Comparison of ENCODE assay signal across 11 cellular contexts in the genomic region with DNA sequence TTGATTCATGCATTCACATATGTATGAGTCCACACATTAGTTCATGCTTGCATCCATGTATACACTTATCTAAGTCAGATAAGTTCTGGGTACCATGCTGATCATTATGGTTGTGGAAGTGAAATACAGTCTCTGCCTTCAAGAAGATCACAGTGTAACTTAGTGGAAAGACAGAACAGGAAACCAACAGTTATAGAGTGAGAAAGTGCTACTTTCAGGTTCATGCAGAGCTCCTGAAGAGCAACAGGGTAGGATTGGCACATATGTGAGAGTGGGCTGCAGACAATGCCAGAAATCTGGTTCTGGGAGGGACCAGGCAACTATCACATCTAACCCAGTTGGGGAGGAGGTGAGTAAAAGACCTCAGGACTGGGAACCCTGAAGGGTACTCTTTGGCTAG. TPM values are rescaled to one million over a fixed set of nuclear protein-coding genes. Genes with fewer than 3 reads are reported as not detected.
DNase-seq lines count a peak whose midpoint lies in the region; ATAC-seq, FAIRE-seq and TF ChIP-seq lines count a peak whose summit lies in the region.
"Had no signal": no experiment of that assay in that cellular context is flagged by ENCODE, and none has a peak within 500 bp of the region (broad histone marks: within the 10 kb centered on the region; RNA-seq: fewer than 3 reads in every experiment).

No MANE protein-coding gene starts in this region.

- ATAC-seq in GM19328 (IDR thresholded peaks at IDR 0.05; ENCODE audit: unreplicated experiment) (peak; percentile 94), HG02852 (IDR thresholded peaks at IDR 0.05; ENCODE audit: unreplicated experiment) (peak; percentile 98), HG03575 (IDR thresholded peaks at IDR 0.05; ENCODE audit: extremely low read depth, insufficient number of reproducible peaks, low FRiP score, unreplicated experiment) (peak; percentile 95)

- no peaks in the 10 kb centered on the region for H3K36me3 ChIP-seq in colonic mucosa
- no peaks in the 10 kb centered on the region for H3K36me3 ChIP-seq in WERI-Rb-1
- H3K36me3 ChIP-seq: BLaER1, prostate gland had no signal

- FAIRE-seq in GM12891 (lab: Jason Lieb, UNC) = peak; percentile 98

- H3K27ac ChIP-seq in colonic mucosa (no peak overlapping the region), WERI-Rb-1 (no peak overlapping the region)
- H3K27ac ChIP-seq: BLaER1, prostate gland had no signal

- no peaks in the 10 kb centered on the region for H3K4me1 ChIP-seq in colonic mucosa
- H3K4me1 ChIP-seq: BLaER1, prostate gland had no signal

- no peak for TF ChIP-seq POLR2A in GM12891 (IDR thresholded peaks at IDR 0.05; ENCODE audit: low read depth, low read length)

- H3K27me3 ChIP-seq in colonic mucosa (no peaks in the 10 kb centered on the region), WERI-Rb-1 (ENCODE audit: insufficient read depth, low read depth, severe bottlenecking) (no peaks in the 10 kb centered on the region)
- H3K27me3 ChIP-seq: BLaER1 had no signal

- H3K4me3 ChIP-seq in colonic mucosa = no peak overlapping the region
- no peak overlapping the region for H3K4me3 ChIP-seq in WERI-Rb-1 (ENCODE audit: low read depth, low read length)
- H3K4me3 ChIP-seq: BLaER1, prostate gland had no signal

- no peaks in the 10 kb centered on the region for H3K9me3 ChIP-seq in colonic mucosa
- no peaks in the 10 kb centered on the region for H3K9me3 ChIP-seq in WERI-Rb-1 (ENCODE audit: severe bottlenecking)
- H3K9me3 ChIP-seq: BLaER1, prostate gland had no signal

- no peak for TF ChIP-seq CTCF in colonic mucosa (IDR thresholded peaks at IDR 0.05)
- TF ChIP-seq CTCF in WERI-Rb-1 (IDR thresholded peaks at IDR 0.05; ENCODE audit: low read depth, low read length) = no peak

- intact Hi-C loops in colonic mucosa (cut with DNase I) = no loop called here

- no peak overlapping the region for H3K9ac ChIP-seq in colonic mucosa (ENCODE audit: low read depth in 2 of 2, low read length in 2 of 2)
- H3K9ac ChIP-seq: BLaER1 had no signal

- peak; percentile 5 for DNase-seq in GM12891 (ENCODE audit: insufficient read length, low spot score)
- no peak for DNase-seq in DMS53 (lab: John Stamatoyannopoulos, UW)
- no peak for DNase-seq in colonic mucosa
- DNase-seq in WERI-Rb-1 = no peak
- no peak for DNase-seq in occipital lobe (lab: John Stamatoyannopoulos, UW)
- DNase-seq: Karpas-422 had no signal

TF ChIP-seq in GM12891, 5 proteins besides CTCF, POLR2A, EP300 and RAD21:
- peak; percentile 12; the same call in 1 of the 2 replicates for TF ChIP-seq SPI1 (IDR thresholded peaks at IDR 0.05; ENCODE audit: low read depth, low read length)
- TF ChIP-seq POU2F2 (IDR thresholded peaks at IDR 0.05; ENCODE audit: low read depth, low read length) = no peak
- no peak for TF ChIP-seq PAX5 (IDR thresholded peaks at IDR 0.05; ENCODE audit: insufficient read depth, low read length, severe bottlenecking)

RNA-seq across cellular contexts. Expression of a gene that starts 35.4 kb away (rescaled TPM):
- 1.6 TPM for polyA plus RNA-seq in GM12891 (2012; ENCODE audit: low read depth, missing spikeins)
- 10 to 100 TPM; 10.1 to 16.9 TPM for total RNA-seq in colonic mucosa
- total RNA-seq in occipital lobe = 105 TPM
